1 cellular context compared by ENCODE assay signal in the genomic region with DNA sequence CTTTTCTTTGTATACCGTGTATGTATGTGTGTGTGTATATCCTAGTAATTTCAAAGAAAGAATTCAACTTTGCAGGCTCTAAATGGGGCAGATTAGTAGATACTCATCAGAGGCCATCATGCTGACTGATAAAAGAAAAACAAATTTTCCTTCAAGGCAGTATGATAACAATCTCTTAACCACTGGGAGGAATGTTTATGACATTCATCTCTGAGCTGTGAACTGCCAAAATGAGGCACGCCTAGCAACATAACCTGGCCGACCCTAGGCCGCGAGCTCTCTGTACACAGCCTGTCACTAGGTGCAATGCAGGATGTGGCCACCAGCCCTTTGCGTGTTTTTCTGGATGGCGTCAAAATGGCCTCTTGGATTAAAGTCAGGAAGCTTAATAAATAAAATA.
TF ChIP-seq lines count a peak whose summit lies in the region.

No MANE protein-coding gene starts in this region.

TF ChIP-seq in WTC11, 78 proteins besides CTCF, POLR2A, EP300 and RAD21 (continued from another document):
- TF ChIP-seq, protein P1, sequence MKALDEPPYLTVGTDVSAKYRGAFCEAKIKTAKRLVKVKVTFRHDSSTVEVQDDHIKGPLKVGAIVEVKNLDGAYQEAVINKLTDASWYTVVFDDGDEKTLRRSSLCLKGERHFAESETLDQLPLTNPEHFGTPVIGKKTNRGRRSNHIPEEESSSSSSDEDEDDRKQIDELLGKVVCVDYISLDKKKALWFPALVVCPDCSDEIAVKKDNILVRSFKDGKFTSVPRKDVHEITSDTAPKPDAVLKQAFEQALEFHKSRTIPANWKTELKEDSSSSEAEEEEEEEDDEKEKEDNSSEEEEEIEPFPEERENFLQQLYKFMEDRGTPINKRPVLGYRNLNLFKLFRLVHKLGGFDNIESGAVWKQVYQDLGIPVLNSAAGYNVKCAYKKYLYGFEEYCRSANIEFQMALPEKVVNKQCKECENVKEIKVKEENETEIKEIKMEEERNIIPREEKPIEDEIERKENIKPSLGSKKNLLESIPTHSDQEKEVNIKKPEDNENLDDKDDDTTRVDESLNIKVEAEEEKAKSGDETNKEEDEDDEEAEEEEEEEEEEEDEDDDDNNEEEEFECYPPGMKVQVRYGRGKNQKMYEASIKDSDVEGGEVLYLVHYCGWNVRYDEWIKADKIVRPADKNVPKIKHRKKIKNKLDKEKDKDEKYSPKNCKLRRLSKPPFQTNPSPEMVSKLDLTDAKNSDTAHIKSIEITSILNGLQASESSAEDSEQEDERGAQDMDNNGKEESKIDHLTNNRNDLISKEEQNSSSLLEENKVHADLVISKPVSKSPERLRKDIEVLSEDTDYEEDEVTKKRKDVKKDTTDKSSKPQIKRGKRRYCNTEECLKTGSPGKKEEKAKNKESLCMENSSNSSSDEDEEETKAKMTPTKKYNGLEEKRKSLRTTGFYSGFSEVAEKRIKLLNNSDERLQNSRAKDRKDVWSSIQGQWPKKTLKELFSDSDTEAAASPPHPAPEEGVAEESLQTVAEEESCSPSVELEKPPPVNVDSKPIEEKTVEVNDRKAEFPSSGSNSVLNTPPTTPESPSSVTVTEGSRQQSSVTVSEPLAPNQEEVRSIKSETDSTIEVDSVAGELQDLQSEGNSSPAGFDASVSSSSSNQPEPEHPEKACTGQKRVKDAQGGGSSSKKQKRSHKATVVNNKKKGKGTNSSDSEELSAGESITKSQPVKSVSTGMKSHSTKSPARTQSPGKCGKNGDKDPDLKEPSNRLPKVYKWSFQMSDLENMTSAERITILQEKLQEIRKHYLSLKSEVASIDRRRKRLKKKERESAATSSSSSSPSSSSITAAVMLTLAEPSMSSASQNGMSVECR (CRISPR knock-in tag; IDR thresholded peaks at IDR 0.05; ENCODE audit: borderline replicate concordance), result no peak
- TF ChIP-seq ERG (CRISPR knock-in tag; IDR thresholded peaks at IDR 0.05) (no peak), TCF7 (CRISPR knock-in tag; IDR thresholded peaks at IDR 0.05; ENCODE audit: low read depth) (no peak), FOXP1 (CRISPR knock-in tag; IDR thresholded peaks at IDR 0.05; ENCODE audit: borderline replicate concordance) (no peak)
